In genomic region chr2:164954186-164954585, GRCh38 we compare ENCODE assay signal across 16 cellular contexts. TPM values are rescaled to one million over a fixed set of nuclear protein-coding genes. Genes with fewer than 3 reads are reported as not detected.
"Had no signal": no experiment of that assay in that cellular context is flagged by ENCODE, and none has a peak within 500 bp of the region (broad histone marks: within the 10 kb centered on the region; RNA-seq: fewer than 3 reads in every experiment).

No MANE protein-coding gene starts in this region.

- H3K36me3 Mint-ChIP-seq: naive thymus-derived CD4-positive, alpha-beta T cell; T-cell had no signal

- H3K9me3 Mint-ChIP-seq: T-cell had no signal

- H3K27ac Mint-ChIP-seq: naive thymus-derived CD4-positive, alpha-beta T cell; T-cell had no signal

- ATAC-seq: left ventricle myocardium superior; naive thymus-derived CD4-positive, alpha-beta T cell; right cardiac atrium; T-cell had no signal

- DNase-seq: activated CD4-positive, alpha-beta T cell treated with anti-CD3 and anti-CD28 coated beads for 48 hours; activated naive CD4-positive, alpha-beta T cell treated with anti-CD3 and anti-CD28 coated beads, Interleukin-2, amount 50 U/mL, for 16 hours; activated T-cell treated with anti-CD3 and anti-CD28 coated beads for 4 hours; amniotic stem cell; body of pancreas; central memory CD4-positive, alpha-beta T cell; effector memory CD4-positive, alpha-beta T cell; kidney; left ventricle myocardium superior; naive thymus-derived CD4-positive, alpha-beta T cell; right cardiac atrium; T-cell; upper lobe of right lung had no signal

- H3K4me3 ChIP-seq: body of pancreas, hepatocyte, smooth muscle cell had no signal

- H3K4me3 Mint-ChIP-seq: naive thymus-derived CD4-positive, alpha-beta T cell; T-cell had no signal

RNA-seq across cellular contexts. Expression of gene SLC38A11, which starts 1.1 kb away (rescaled TPM):
- total RNA-seq: activated CD8-positive, alpha-beta memory T cell treated with anti-CD3 and anti-CD28 coated beads for 36 hours; smooth muscle cell had no signal
